Comparison of ENCODE assay signal across 16 cellular contexts in the genomic region with DNA sequence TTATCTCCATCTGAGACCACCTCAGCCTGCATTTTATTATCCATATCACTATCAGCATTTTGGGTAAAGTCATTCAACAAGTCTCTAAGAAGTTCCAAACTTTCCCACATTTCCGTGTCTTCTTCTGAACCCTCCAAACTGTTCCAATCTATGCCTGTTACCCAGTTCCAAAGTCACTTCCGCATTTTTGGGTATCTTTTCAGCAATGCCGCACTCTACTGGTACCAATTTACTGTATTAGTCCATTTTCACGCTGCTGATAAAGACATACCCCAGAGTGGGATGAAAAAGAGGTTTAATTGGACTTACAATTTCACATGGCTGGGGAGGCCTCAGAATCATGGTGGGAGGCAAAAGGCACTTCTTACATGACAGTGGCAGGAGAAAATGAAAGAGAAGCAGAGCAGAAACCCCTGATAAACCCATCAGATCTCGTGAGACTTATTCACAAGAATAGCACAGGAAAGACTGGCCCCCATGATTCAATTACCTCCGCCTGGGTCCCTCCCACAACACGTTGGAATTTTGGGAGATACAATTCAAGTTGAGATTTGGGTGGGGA. TPM values are rescaled to one million over a fixed set of nuclear protein-coding genes. Genes with fewer than 3 reads are reported as not detected.
"Had no signal": no experiment of that assay in that cellular context is flagged by ENCODE, and none has a peak within 500 bp of the region (broad histone marks: within the 10 kb centered on the region; RNA-seq: fewer than 3 reads in every experiment).

No MANE protein-coding gene starts in this region.

RNA-seq across cellular contexts. Expression of a gene that starts 25.0 kb away (rescaled TPM):
- total RNA-seq: esophagus muscularis mucosa; fibroblast of villous mesenchyme; gastrocnemius medialis; heart right ventricle; liver; lung microvascular endothelial cell; mesenteric fat pad; mononuclear cell; naive thymus-derived CD8-positive, alpha-beta T cell; osteoblast; psoas muscle; right lobe of liver; temporal lobe; upper lobe of left lung; uterus had no signal
- polyA plus RNA-seq: heart right ventricle; liver; naive thymus-derived CD8-positive, alpha-beta T cell; neural cell; psoas muscle had no signal
